1 cellular context compared by ENCODE assay signal in genomic region chr17:45425125-45425983, GRCh38.
TF ChIP-seq lines count a peak whose summit lies in the region.

No MANE protein-coding gene starts in this region.

TF ChIP-seq in HepG2, 621 proteins besides CTCF, POLR2A, EP300 and RAD21 (continued from another document and continues in another):
- TF ChIP-seq ZNF782 (CRISPR knock-in tag; IDR thresholded peaks at IDR 0.05; ENCODE audit: borderline replicate concordance) (peak; percentile 51; the same call in 1 of the 2 replicates), KAT7 (CRISPR knock-in tag; IDR thresholded peaks at IDR 0.05; ENCODE audit: borderline replicate concordance) (peak; percentile 67; the same call in 1 of the 2 replicates), RFXANK (CRISPR knock-in tag; IDR thresholded peaks at IDR 0.05) (no peak), SOX5 (CRISPR knock-in tag; IDR thresholded peaks at IDR 0.05; ENCODE audit: borderline replicate concordance) (0 out of 2 replicates have a peak, but pooled peaks have one; percentile 40), HNF4A (CRISPR knock-in tag; IDR thresholded peaks at IDR 0.05) (peak; percentile 57), TRIM24 (CRISPR knock-in tag; IDR thresholded peaks at IDR 0.05) (no peak), ZNF33B (CRISPR knock-in tag; IDR thresholded peaks at IDR 0.05) (peak; percentile 80; the same call in 1 of the 2 replicates), XBP1 (CRISPR knock-in tag; IDR thresholded peaks at IDR 0.05) (0 out of 2 replicates have a peak, but pooled peaks have one; percentile 19), ZNF362 (CRISPR knock-in tag; IDR thresholded peaks at IDR 0.05; ENCODE audit: borderline replicate concordance) (no peak), HOXA3 (CRISPR knock-in tag; IDR thresholded peaks at IDR 0.05) (no peak; the same call in none of the 2 replicates), NFYC (CRISPR knock-in tag; IDR thresholded peaks at IDR 0.05) (peak; percentile 45), ZNF781 (CRISPR knock-in tag; IDR thresholded peaks at IDR 0.05; ENCODE audit: borderline replicate concordance, not compliant biosample characterization) (no peak), BRD4 (CRISPR knock-in tag; IDR thresholded peaks at IDR 0.05) (no peak; the same call in 1 of the 2 replicates), ZNF652 (CRISPR knock-in tag; IDR thresholded peaks at IDR 0.05; ENCODE audit: borderline replicate concordance, low read depth) (no peak), THAP8 (CRISPR knock-in tag; IDR thresholded peaks at IDR 0.05; ENCODE audit: borderline replicate concordance) (no peak), NKX3-1 (CRISPR knock-in tag; IDR thresholded peaks at IDR 0.05) (no peak), CBX2 (IDR thresholded peaks at IDR 0.05; ENCODE audit: low read depth, low read length) (no peak), CBX2 (CRISPR knock-in tag; IDR thresholded peaks at IDR 0.05; ENCODE audit: low read depth) (no peak), ZZZ3 (CRISPR knock-in tag; IDR thresholded peaks at IDR 0.05; ENCODE audit: borderline replicate concordance) (no peak), DNMT3B (CRISPR knock-in tag; conservative IDR thresholded peaks at IDR 0.05) (no peak), HNRNPUL1 (IDR thresholded peaks at IDR 0.05; ENCODE audit: low read depth, low read length) (no peak), SRF (IDR thresholded peaks at IDR 0.05; ENCODE audit: low read depth, low read length) (no peak), ZNF879 (CRISPR knock-in tag; IDR thresholded peaks at IDR 0.05) (peak; percentile 40; the same call in 1 of the 2 replicates), ZNF234 (CRISPR knock-in tag; conservative IDR thresholded peaks at IDR 0.05) (no peak), ZSCAN22 (CRISPR knock-in tag; IDR thresholded peaks at IDR 0.05) (no peak), YEATS2 (CRISPR knock-in tag; IDR thresholded peaks at IDR 0.05; ENCODE audit: borderline replicate concordance) (peak; percentile 71; the same call in 1 of the 2 replicates), GLI4 (CRISPR knock-in tag; IDR thresholded peaks at IDR 0.05; ENCODE audit: borderline replicate concordance) (peak; percentile 74; the same call in 1 of the 2 replicates), ZNF792 (CRISPR knock-in tag; IDR thresholded peaks at IDR 0.05) (peak; percentile 70), ZNF605 (CRISPR knock-in tag; IDR thresholded peaks at IDR 0.05) (peak; percentile 50; the same call in 1 of the 2 replicates), ZNF598 (CRISPR knock-in tag; IDR thresholded peaks at IDR 0.05; ENCODE audit: borderline replicate concordance) (0 out of 2 replicates have a peak, but pooled peaks have one; percentile 58), RCOR2 (CRISPR knock-in tag; IDR thresholded peaks at IDR 0.05) (peak; percentile 77), NFKB2 (CRISPR knock-in tag; IDR thresholded peaks at IDR 0.05; ENCODE audit: borderline replicate concordance) (peak; percentile 17; the same call in 1 of the 2 replicates), ZNF747 (CRISPR knock-in tag; IDR thresholded peaks at IDR 0.05; ENCODE audit: borderline replicate concordance) (no peak; the same call in 1 of the 2 replicates), GFI1 (CRISPR knock-in tag; IDR thresholded peaks at IDR 0.05; ENCODE audit: borderline replicate concordance) (peak; percentile 26; the same call in 1 of the 2 replicates), ZNF484 (CRISPR knock-in tag; IDR thresholded peaks at IDR 0.05; ENCODE audit: borderline replicate concordance, low read depth) (no peak), ZSCAN31 (CRISPR knock-in tag; IDR thresholded peaks at IDR 0.05; ENCODE audit: low read depth) (0 out of 2 replicates have a peak, but pooled peaks have one; percentile 54), HNF1B (CRISPR knock-in tag; IDR thresholded peaks at IDR 0.05) (peak; percentile 58; the same call in 1 of the 2 replicates), NR2F1 (CRISPR knock-in tag; IDR thresholded peaks at IDR 0.05) (no peak), NFYB (CRISPR knock-in tag; IDR thresholded peaks at IDR 0.05) (peak; percentile 64)
- TF ChIP-seq, protein P1, sequence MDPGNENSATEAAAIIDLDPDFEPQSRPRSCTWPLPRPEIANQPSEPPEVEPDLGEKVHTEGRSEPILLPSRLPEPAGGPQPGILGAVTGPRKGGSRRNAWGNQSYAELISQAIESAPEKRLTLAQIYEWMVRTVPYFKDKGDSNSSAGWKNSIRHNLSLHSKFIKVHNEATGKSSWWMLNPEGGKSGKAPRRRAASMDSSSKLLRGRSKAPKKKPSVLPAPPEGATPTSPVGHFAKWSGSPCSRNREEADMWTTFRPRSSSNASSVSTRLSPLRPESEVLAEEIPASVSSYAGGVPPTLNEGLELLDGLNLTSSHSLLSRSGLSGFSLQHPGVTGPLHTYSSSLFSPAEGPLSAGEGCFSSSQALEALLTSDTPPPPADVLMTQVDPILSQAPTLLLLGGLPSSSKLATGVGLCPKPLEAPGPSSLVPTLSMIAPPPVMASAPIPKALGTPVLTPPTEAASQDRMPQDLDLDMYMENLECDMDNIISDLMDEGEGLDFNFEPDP (CRISPR knock-in tag; conservative IDR thresholded peaks at IDR 0.05): no peak
- TF ChIP-seq, protein P2, sequence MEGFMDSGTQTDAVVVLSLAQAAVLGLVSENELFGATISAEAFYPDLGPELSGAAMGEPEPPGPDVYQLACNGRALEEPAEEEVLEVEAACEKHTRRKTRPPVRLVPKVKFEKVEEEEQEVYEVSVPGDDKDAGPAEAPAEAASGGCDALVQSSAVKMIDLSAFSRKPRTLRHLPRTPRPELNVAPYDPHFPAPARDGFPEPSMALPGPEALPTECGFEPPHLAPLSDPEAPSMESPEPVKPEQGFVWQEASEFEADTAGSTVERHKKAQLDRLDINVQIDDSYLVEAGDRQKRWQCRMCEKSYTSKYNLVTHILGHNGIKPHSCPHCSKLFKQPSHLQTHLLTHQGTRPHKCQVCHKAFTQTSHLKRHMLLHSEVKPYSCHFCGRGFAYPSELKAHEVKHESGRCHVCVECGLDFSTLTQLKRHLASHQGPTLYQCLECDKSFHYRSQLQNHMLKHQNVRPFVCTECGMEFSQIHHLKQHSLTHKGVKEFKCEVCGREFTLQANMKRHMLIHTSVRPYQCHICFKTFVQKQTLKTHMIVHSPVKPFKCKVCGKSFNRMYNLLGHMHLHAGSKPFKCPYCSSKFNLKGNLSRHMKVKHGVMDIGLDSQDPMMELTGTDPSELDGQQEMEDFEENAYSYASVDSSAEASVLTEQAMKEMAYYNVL (CRISPR knock-in tag; IDR thresholded peaks at IDR 0.05; ENCODE audit: borderline replicate concordance): peak; percentile 44; the same call in 1 of the 2 replicates
- TF ChIP-seq, protein P3, sequence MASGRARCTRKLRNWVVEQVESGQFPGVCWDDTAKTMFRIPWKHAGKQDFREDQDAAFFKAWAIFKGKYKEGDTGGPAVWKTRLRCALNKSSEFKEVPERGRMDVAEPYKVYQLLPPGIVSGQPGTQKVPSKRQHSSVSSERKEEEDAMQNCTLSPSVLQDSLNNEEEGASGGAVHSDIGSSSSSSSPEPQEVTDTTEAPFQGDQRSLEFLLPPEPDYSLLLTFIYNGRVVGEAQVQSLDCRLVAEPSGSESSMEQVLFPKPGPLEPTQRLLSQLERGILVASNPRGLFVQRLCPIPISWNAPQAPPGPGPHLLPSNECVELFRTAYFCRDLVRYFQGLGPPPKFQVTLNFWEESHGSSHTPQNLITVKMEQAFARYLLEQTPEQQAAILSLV (CRISPR knock-in tag; IDR thresholded peaks at IDR 0.05; ENCODE audit: borderline replicate concordance): peak; percentile 46; the same call in 1 of the 2 replicates
- TF ChIP-seq, protein P4, sequence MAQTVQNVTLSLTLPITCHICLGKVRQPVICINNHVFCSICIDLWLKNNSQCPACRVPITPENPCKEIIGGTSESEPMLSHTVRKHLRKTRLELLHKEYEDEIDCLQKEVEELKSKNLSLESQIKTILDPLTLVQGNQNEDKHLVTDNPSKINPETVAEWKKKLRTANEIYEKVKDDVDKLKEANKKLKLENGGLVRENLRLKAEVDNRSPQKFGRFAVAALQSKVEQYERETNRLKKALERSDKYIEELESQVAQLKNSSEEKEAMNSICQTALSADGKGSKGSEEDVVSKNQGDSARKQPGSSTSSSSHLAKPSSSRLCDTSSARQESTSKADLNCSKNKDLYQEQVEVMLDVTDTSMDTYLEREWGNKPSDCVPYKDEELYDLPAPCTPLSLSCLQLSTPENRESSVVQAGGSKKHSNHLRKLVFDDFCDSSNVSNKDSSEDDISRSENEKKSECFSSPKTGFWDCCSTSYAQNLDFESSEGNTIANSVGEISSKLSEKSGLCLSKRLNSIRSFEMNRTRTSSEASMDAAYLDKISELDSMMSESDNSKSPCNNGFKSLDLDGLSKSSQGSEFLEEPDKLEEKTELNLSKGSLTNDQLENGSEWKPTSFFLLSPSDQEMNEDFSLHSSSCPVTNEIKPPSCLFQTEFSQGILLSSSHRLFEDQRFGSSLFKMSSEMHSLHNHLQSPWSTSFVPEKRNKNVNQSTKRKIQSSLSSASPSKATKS (CRISPR knock-in tag; IDR thresholded peaks at IDR 0.05): no peak; the same call in 1 of the 2 replicates
- TF ChIP-seq, protein P5, sequence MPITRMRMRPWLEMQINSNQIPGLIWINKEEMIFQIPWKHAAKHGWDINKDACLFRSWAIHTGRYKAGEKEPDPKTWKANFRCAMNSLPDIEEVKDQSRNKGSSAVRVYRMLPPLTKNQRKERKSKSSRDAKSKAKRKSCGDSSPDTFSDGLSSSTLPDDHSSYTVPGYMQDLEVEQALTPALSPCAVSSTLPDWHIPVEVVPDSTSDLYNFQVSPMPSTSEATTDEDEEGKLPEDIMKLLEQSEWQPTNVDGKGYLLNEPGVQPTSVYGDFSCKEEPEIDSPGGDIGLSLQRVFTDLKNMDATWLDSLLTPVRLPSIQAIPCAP (CRISPR knock-in tag; IDR thresholded peaks at IDR 0.05; ENCODE audit: low read depth): no peak
- TF ChIP-seq, protein P6, sequence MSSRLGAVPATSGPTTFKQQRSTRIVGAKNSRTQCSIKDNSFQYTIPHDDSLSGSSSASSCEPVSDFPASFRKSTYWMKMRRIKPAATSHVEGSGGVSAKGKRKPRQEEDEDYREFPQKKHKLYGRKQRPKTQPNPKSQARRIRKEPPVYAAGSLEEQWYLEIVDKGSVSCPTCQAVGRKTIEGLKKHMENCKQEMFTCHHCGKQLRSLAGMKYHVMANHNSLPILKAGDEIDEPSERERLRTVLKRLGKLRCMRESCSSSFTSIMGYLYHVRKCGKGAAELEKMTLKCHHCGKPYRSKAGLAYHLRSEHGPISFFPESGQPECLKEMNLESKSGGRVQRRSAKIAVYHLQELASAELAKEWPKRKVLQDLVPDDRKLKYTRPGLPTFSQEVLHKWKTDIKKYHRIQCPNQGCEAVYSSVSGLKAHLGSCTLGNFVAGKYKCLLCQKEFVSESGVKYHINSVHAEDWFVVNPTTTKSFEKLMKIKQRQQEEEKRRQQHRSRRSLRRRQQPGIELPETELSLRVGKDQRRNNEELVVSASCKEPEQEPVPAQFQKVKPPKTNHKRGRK (CRISPR knock-in tag; IDR thresholded peaks at IDR 0.05): 0 out of 2 replicates have a peak, but pooled peaks have one; percentile 11
- TF ChIP-seq, protein P7, sequence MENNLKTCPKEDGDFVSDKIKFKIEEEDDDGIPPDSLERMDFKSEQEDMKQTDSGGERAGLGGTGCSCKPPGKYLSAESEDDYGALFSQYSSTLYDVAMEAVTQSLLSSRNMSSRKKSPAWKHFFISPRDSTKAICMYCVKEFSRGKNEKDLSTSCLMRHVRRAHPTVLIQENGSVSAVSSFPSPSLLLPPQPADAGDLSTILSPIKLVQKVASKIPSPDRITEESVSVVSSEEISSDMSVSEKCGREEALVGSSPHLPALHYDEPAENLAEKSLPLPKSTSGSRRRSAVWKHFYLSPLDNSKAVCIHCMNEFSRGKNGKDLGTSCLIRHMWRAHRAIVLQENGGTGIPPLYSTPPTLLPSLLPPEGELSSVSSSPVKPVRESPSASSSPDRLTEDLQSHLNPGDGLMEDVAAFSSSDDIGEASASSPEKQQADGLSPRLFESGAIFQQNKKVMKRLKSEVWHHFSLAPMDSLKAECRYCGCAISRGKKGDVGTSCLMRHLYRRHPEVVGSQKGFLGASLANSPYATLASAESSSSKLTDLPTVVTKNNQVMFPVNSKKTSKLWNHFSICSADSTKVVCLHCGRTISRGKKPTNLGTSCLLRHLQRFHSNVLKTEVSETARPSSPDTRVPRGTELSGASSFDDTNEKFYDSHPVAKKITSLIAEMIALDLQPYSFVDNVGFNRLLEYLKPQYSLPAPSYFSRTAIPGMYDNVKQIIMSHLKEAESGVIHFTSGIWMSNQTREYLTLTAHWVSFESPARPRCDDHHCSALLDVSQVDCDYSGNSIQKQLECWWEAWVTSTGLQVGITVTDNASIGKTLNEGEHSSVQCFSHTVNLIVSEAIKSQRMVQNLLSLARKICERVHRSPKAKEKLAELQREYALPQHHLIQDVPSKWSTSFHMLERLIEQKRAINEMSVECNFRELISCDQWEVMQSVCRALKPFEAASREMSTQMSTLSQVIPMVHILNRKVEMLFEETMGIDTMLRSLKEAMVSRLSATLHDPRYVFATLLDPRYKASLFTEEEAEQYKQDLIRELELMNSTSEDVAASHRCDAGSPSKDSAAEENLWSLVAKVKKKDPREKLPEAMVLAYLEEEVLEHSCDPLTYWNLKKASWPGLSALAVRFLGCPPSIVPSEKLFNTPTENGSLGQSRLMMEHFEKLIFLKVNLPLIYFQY (CRISPR knock-in tag; IDR thresholded peaks at IDR 0.05; ENCODE audit: borderline replicate concordance): no peak; the same call in 1 of the 2 replicates
- TF ChIP-seq, protein P8, sequence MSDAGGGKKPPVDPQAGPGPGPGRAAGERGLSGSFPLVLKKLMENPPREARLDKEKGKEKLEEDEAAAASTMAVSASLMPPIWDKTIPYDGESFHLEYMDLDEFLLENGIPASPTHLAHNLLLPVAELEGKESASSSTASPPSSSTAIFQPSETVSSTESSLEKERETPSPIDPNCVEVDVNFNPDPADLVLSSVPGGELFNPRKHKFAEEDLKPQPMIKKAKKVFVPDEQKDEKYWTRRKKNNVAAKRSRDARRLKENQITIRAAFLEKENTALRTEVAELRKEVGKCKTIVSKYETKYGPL (CRISPR knock-in tag; IDR thresholded peaks at IDR 0.05): peak; percentile 89
